27 cellular contexts compared by ENCODE assay signal in the genomic region with DNA sequence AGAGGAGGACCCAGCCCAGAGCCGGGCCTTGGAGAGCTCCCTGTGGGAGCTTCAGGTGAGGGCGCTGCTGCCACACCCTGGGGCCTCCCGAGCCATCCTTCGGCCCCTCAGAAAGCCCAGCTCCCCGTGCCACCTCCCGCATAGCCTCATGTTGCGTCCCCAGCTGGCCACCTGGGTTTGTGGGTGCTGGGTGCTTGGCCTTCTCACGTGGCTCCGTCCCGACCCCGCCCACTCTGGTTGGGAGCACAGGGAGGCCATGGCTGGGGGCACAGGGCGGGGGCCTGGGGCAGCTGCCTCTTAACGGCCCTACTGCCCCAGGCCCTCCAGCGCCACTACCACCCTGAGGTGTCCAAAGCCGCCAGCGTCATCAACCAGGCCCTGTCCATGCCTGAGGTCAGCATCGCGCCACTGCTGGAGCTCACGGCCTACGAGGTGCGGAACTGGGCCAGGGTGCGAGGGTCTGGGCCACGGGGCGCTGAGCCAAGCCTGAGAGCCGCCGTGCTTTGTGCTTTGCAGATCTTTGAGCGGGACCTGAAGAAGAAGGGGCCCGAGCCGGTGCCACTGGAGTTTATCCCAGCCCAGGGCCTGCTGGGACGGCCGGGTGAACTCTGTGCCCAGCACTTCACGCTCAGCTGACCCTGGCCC. TPM values are rescaled to one million over a fixed set of nuclear protein-coding genes. Genes with fewer than 3 reads are reported as not detected.
DNase-seq lines count a peak whose midpoint lies in the region; ATAC-seq, FAIRE-seq and TF ChIP-seq lines count a peak whose summit lies in the region.
"Had no signal": no experiment of that assay in that cellular context is flagged by ENCODE, and none has a peak within 500 bp of the region (broad histone marks: within the 10 kb centered on the region; RNA-seq: fewer than 3 reads in every experiment).

No MANE protein-coding gene starts in this region.

- POLR2A ChIA-PET in HepG2 (lab: Yijun Ruan, JAX) = no interaction called here
- POLR2A ChIA-PET in endothelial cell of umbilical vein (lab: Charles Lee) = no interaction called here

- no peak for TF ChIP-seq CTCF in right lobe of liver (IDR thresholded peaks at IDR 0.05)
- TF ChIP-seq CTCF in HepG2 (CRISPR knock-in tag; IDR thresholded peaks at IDR 0.05) = no peak
- TF ChIP-seq CTCF in endothelial cell of umbilical vein (IDR thresholded peaks at IDR 0.05; ENCODE audit: extremely low read depth in 1 of 2, insufficient read depth in 1 of 2, low read depth in 1 of 2, low read length in 2 of 2) = no peak
- no peak for TF ChIP-seq CTCF in nephron progenitor cell (IDR thresholded peaks at IDR 0.05)

- no peak overlapping the region for H3K4me3 ChIP-seq in right lobe of liver
- no peak overlapping the region for H3K4me3 ChIP-seq in HepG2 (replicated peaks in 1 of 3; ENCODE audit: insufficient read depth in 1 of 3, low read depth in 2 of 3, low read length in 3 of 3)
- H3K4me3 ChIP-seq in endothelial cell of umbilical vein (replicated peaks in 1 of 3; ENCODE audit: insufficient read depth in 1 of 3, low read depth in 1 of 3, low read length in 3 of 3) = no peak overlapping the region
- H3K4me3 ChIP-seq: BLaER1 treated with 17β-estradiol and CSF1 and Interleukin-3, amounts not matched to agents 10 nM and 100 nM; thoracic aorta; vagina had no signal

- H3K27ac Mint-ChIP-seq in nephron progenitor cell = no peak overlapping the region
- no peak overlapping the region for H3K27ac Mint-ChIP-seq in activated T-cell treated with anti-CD3 and anti-CD28 coated beads, Interleukin-2, amount 50 U/mL, for 24 hours
- H3K27ac Mint-ChIP-seq: naive thymus-derived CD8-positive, alpha-beta T cell had no signal

- H3K9ac ChIP-seq in HepG2 (ENCODE audit: insufficient read depth, low read depth, low read length) (no peak overlapping the region), endothelial cell of umbilical vein (replicated peaks; ENCODE audit: extremely low read depth, insufficient read depth, low read length) (no peak overlapping the region)
- H3K9ac ChIP-seq: BLaER1 treated with 17β-estradiol and CSF1 and Interleukin-3, amounts not matched to agents 10 nM and 100 nM had no signal

- in situ Hi-C loops in HepG2 (cut with HindIII; ENCODE audit: extremely low pct_ligation_motif_present, low pct_unique_long_range_greater_than_20kb) = no loop called here

- intact Hi-C loops in right lobe of liver (cut with DNase I) = loop anchor here (10.0 kb wide), 2 partner anchors 63 to 253 kb away; no protein-coding TSS in a partner anchor
- intact Hi-C loops in HepG2 (cut with micrococcal nuclease; ENCODE audit: unreplicated experiment) = no loop called here
- intact Hi-C loops in endothelial cell of umbilical vein (cut with micrococcal nuclease) = no loop called here

- peaks cover 3% of the 10 kb centered on the region; the same call in 1 of the 2 replicates for H4K20me1 ChIP-seq in HepG2 (ENCODE audit: insufficient read depth, low read length)
- H4K20me1 ChIP-seq in endothelial cell of umbilical vein (replicated peaks; ENCODE audit: control insufficient read depth, extremely low read depth, insufficient read depth, low read length) = no peaks in the 10 kb centered on the region

- H3K9me1 ChIP-seq in endothelial cell of umbilical vein (replicated peaks; ENCODE audit: control insufficient read depth, extremely low read depth, insufficient read depth, low read length) = no peaks in the 10 kb centered on the region

- H3K4me3 Mint-ChIP-seq in nephron progenitor cell = no peak overlapping the region
- no peak overlapping the region for H3K4me3 Mint-ChIP-seq in activated T-cell treated with anti-CD3 and anti-CD28 coated beads, Interleukin-2, amount 50 U/mL, for 24 hours
- H3K4me3 Mint-ChIP-seq: naive thymus-derived CD8-positive, alpha-beta T cell had no signal

- TF ChIP-seq EP300 in HepG2 (IDR thresholded peaks at IDR 0.05; ENCODE audit: low read depth in 2 of 2, low read length in 2 of 2) (no peak), HepG2 (CRISPR knock-in tag; IDR thresholded peaks at IDR 0.05; ENCODE audit: borderline replicate concordance) (no peak)

- H3K4me1 Mint-ChIP-seq in nephron progenitor cell = peaks cover 11% of the 10 kb centered on the region
- H3K4me1 Mint-ChIP-seq in activated T-cell treated with anti-CD3 and anti-CD28 coated beads, Interleukin-2, amount 50 U/mL, for 24 hours (ENCODE audit: low read depth) = peaks cover under 1% of the 10 kb centered on the region

- WGBS in right lobe of liver (ENCODE audit: insufficient coverage, low coverage, low lambda C conversion rate, missing lambda C conversion rate) = 84% methylated on average over 5 of the region's 32 CpGs
- 99% methylated on average over 14 of the region's 32 CpGs for WGBS in HepG2 (ENCODE audit: low lambda C conversion rate)

- no peaks in the 10 kb centered on the region for H3K79me2 ChIP-seq in HepG2 (ENCODE audit: insufficient read depth, low read length)
- no peaks in the 10 kb centered on the region for H3K79me2 ChIP-seq in endothelial cell of umbilical vein (ENCODE audit: control insufficient read depth, insufficient read depth, low read length)

- ATAC-seq in right lobe of liver (no peak), HepG2 (no peak), HG02571 (IDR thresholded peaks at IDR 0.05; ENCODE audit: unreplicated experiment) (no peak)
- ATAC-seq: naive thymus-derived CD8-positive, alpha-beta T cell; stimulated activated naive CD8-positive, alpha-beta T cell treated with anti-CD3 and anti-CD28 coated beads, Interleukin-15, Interleukin-2, amounts not matched to agents 100 U/mL and 50 U/mL, for 24 hours had no signal

- CTCF ChIA-PET in HepG2 (lab: Yijun Ruan, JAX; ENCODE audit: low intra/inter-chr PET ratio, low total read pairs) = no interaction called here
- CTCF ChIA-PET in endothelial cell of umbilical vein (lab: Charles Lee) = interaction anchor here (0.6 kb wide), 1 partner anchor 262 kb away, joined by 3 read pairs; no protein-coding TSS in a partner anchor

- H3K36me3 ChIP-seq in right lobe of liver = peaks cover 0 to 6% (median 0%) of the 10 kb centered on the region in 4 donors
- H3K36me3 ChIP-seq in HepG2 (replicated peaks in 1 of 2; ENCODE audit: control insufficient read depth in 1 of 2, insufficient read depth in 2 of 2, low read length in 2 of 2) = peaks cover 0 to 2% of the 10 kb centered on the region in 2 experiments; a peak in 1 of 5 replicates
- H3K36me3 ChIP-seq in endothelial cell of umbilical vein (ENCODE audit: control insufficient read depth in 2 of 2, extremely low read depth in 1 of 2, insufficient read depth in 2 of 2, low read length in 2 of 2) = peaks cover 0 to 6% of the 10 kb centered on the region in 2 experiments
- H3K36me3 ChIP-seq: thoracic aorta had no signal

- H3K27me3 Mint-ChIP-seq in nephron progenitor cell (ENCODE audit: low read depth, poor library complexity) = no peaks in the 10 kb centered on the region
- H3K27me3 Mint-ChIP-seq in activated T-cell treated with anti-CD3 and anti-CD28 coated beads, Interleukin-2, amount 50 U/mL, for 24 hours = no peaks in the 10 kb centered on the region
- H3K27me3 Mint-ChIP-seq: naive thymus-derived CD8-positive, alpha-beta T cell had no signal

- TF ChIP-seq RAD21 in HepG2 (CRISPR knock-in tag; IDR thresholded peaks at IDR 0.05) = no peak

- H2AFZ ChIP-seq in HepG2 (ENCODE audit: low read length) = no peak overlapping the region
- H2AFZ ChIP-seq in endothelial cell of umbilical vein (ENCODE audit: low read depth, low read length) = no peak overlapping the region

- DNase-seq in right lobe of liver (peak in 2 of 3 donors; percentile 19 to 52), HepG2 (ENCODE audit: low spot score) (no peak), endothelial cell of umbilical vein (ENCODE audit: low read depth, low spot score) (no peak), nephron progenitor cell (peak; percentile 5), NCI-H82 treated with DMSO at 0.1 percent for 48 hours (lab: John Stamatoyannopoulos, UW; ENCODE audit: unreplicated experiment) (no peak)
- no peak for DNase-seq in activated T-cell treated with anti-CD3 and anti-CD28 coated beads, Interleukin-2, amount 50 U/mL, for 24 hours
- DNase-seq: activated CD4-positive, alpha-beta T cell treated with anti-CD3 and anti-CD28 coated beads for 48 hours; activated CD8-positive, alpha-beta memory T cell treated with anti-CD3 and anti-CD28 coated beads for 24 hours; activated effector memory CD4-positive, alpha-beta T cell treated with Interleukin-2 at 50 U/mL for 16 hours; activated T-cell treated with anti-CD3 and anti-CD28 coated beads for 4 hours; central memory CD4-positive, alpha-beta T cell; Kasumi-1; MV-4-11; NCI-H1436 treated with DMSO at 0.1 percent for 48 hours; NCI-H2081 treated with DMSO at 0.1 percent for 48 hours; NCI-H2227 treated with DMSO at 0.1 percent for 48 hours; NCI-H526; NK-92 treated with Interleukin-12 subunit alpha and Interleukin-12 subunit beta, amount 100 ng/mL, for 24 hours; small intestine; stimulated activated CD4-positive, alpha-beta T cell treated with anti-CD3 and anti-CD28 coated beads, Interleukin-1b, Interleukin-23, amount 100 ng/mL, for 48 hours; stimulated activated naive CD8-positive, alpha-beta T cell treated with anti-CD3 and anti-CD28 coated beads, Interleukin-15, Interleukin-2, amounts not matched to agents 100 U/mL and 50 U/mL, for 24 hours had no signal

- peaks cover 4% of the 10 kb centered on the region for H3K36me3 Mint-ChIP-seq in nephron progenitor cell (ENCODE audit: low read depth)
- H3K36me3 Mint-ChIP-seq in activated T-cell treated with anti-CD3 and anti-CD28 coated beads, Interleukin-2, amount 50 U/mL, for 24 hours (ENCODE audit: low read depth) = peaks cover 19% of the 10 kb centered on the region

- H3K27ac ChIP-seq in right lobe of liver (no peak overlapping the region), HepG2 (ENCODE audit: extremely low read length, insufficient read depth, low read length) (no peak overlapping the region), endothelial cell of umbilical vein (ENCODE audit: insufficient read depth, low read depth, low read length) (no peak overlapping the region)
- H3K27ac ChIP-seq: BLaER1 treated with 17β-estradiol and CSF1 and Interleukin-3, amounts not matched to agents 10 nM and 100 nM; thoracic aorta; vagina had no signal

- dilution Hi-C loops in endothelial cell of umbilical vein (cut with MboI; ENCODE audit: extremely low pct_ligation_motif_present, low sequenced_read_pairs) = no loop called here

- no peaks in the 10 kb centered on the region for H3K9me3 Mint-ChIP-seq in nephron progenitor cell
- H3K9me3 Mint-ChIP-seq in activated T-cell treated with anti-CD3 and anti-CD28 coated beads, Interleukin-2, amount 50 U/mL, for 24 hours = no peaks in the 10 kb centered on the region
- H3K9me3 Mint-ChIP-seq: naive thymus-derived CD8-positive, alpha-beta T cell had no signal

- H3K4me2 ChIP-seq in HepG2 (ENCODE audit: low read depth, low read length) (no peak overlapping the region), endothelial cell of umbilical vein (ENCODE audit: insufficient read depth, low read length) (no peak overlapping the region)
- H3K4me2 ChIP-seq: BLaER1 treated with 17β-estradiol and CSF1 and Interleukin-3, amounts not matched to agents 10 nM and 100 nM had no signal

- peaks cover 0 to 4% (median 0%) of the 10 kb centered on the region in 4 donors for H3K4me1 ChIP-seq in right lobe of liver
- H3K4me1 ChIP-seq in HepG2 (ENCODE audit: insufficient read depth, low read length) = peaks cover 14% of the 10 kb centered on the region
- no peaks in the 10 kb centered on the region for H3K4me1 ChIP-seq in endothelial cell of umbilical vein (ENCODE audit: control insufficient read depth, extremely low read depth, insufficient read depth, low read length)

- BruUV-seq in HepG2 (replicated peaks; lab: Mats Ljungman, UMichigan) (no TSS peak), endothelial cell of umbilical vein (replicated peaks; lab: Mats Ljungman, UMichigan) (TSS peak; percentile 40)

- no peak for FAIRE-seq in HepG2 (lab: Jason Lieb, UNC)
- FAIRE-seq in endothelial cell of umbilical vein (lab: Jason Lieb, UNC) = no peak
- FAIRE-seq: islet of Langerhans, small intestine had no signal

- no peak for TF ChIP-seq POLR2A in right lobe of liver (IDR thresholded peaks at IDR 0.05)
- no peak for TF ChIP-seq POLR2A in HepG2 (IDR thresholded peaks at IDR 0.05; ENCODE audit: insufficient read depth in 1 of 2, low read depth in 2 of 2, low read length in 2 of 2)
- TF ChIP-seq POLR2A in endothelial cell of umbilical vein (IDR thresholded peaks at IDR 0.05; ENCODE audit: low read depth, low read length) = no peak

- H3K9me3 ChIP-seq in right lobe of liver = no peaks in the 10 kb centered on the region
- H3K9me3 ChIP-seq in HepG2 (ENCODE audit: low read length) = no peaks in the 10 kb centered on the region
- no peaks in the 10 kb centered on the region for H3K9me3 ChIP-seq in endothelial cell of umbilical vein (replicated peaks; ENCODE audit: control insufficient read depth, insufficient read depth, low read length)
- H3K9me3 ChIP-seq: thoracic aorta, vagina had no signal

- H3K27me3 ChIP-seq in right lobe of liver = no peaks in the 10 kb centered on the region
- no peaks in the 10 kb centered on the region for H3K27me3 ChIP-seq in HepG2 (ENCODE audit: control insufficient read depth in 1 of 2, insufficient read depth in 2 of 2, low read length in 2 of 2)
- no peaks in the 10 kb centered on the region for H3K27me3 ChIP-seq in endothelial cell of umbilical vein (ENCODE audit: control insufficient read depth in 2 of 2, insufficient read depth in 2 of 2, low read length in 2 of 2)
- H3K27me3 ChIP-seq: BLaER1 treated with 17β-estradiol and CSF1 and Interleukin-3, amounts not matched to agents 10 nM and 100 nM; vagina had no signal

RNA-seq across cellular contexts. Expression of gene NOC4L, which starts 7.6 kb away (rescaled TPM):
- total RNA-seq in right lobe of liver = 1 to 10 TPM; 7.4 to 9.7 (median 8.3) TPM
- 12.1 and 14.6 TPM in 2 replicates for total RNA-seq in HepG2 (2016; rRNA removed; fragmentation: Illumina TruSeq; extraction: Trizol)
- total RNA-seq in HepG2 (2016; cell fraction: cytosol; rRNA removed; fragmentation: Illumina TruSeq; extraction: Trizol; ENCODE audit: low read depth) = 7.5 and 7.6 TPM in 2 replicates
- total RNA-seq in HepG2 (2016; cell fraction: insoluble cytoplasmic fraction; rRNA removed; fragmentation: Illumina TruSeq; extraction: Trizol) = 9.2 and 14.5 TPM in 2 replicates
- 8.8 and 9.0 TPM in 2 replicates for total RNA-seq in HepG2 (2016; cell fraction: membrane; rRNA removed; fragmentation: Illumina TruSeq; extraction: Trizol)
- total RNA-seq in HepG2 (2016; cell fraction: nucleus; rRNA removed; fragmentation: Illumina TruSeq; extraction: Trizol) = 9.0 and 10.7 TPM in 2 replicates
- 4.3 and 4.6 TPM in 2 replicates for polyA plus RNA-seq in HepG2 (2011; rRNA removed)
- polyA plus RNA-seq in HepG2 (2011; cell fraction: cytosol; rRNA removed) = 2.7 and 4.4 TPM in 2 replicates
- 14.6 and 21.3 TPM in 2 replicates for polyA plus RNA-seq in HepG2 (2011; cell fraction: nucleus; rRNA removed)
- polyA plus RNA-seq in HepG2 (2012) = 7.9 and 11.5 TPM in 2 replicates
- polyA plus RNA-seq in HepG2 (2016; cell fraction: cytosol; fragmentation: Illumina TruSeq; extraction: Trizol; ENCODE audit: low read depth) = 11.7 and 12.8 TPM in 2 replicates
- polyA plus RNA-seq in HepG2 (2016; cell fraction: insoluble cytoplasmic fraction; fragmentation: Illumina TruSeq; extraction: Trizol; ENCODE audit: low read depth) = 14.6 and 19.7 TPM in 2 replicates
- polyA plus RNA-seq in HepG2 (2016; cell fraction: membrane; fragmentation: Illumina TruSeq; extraction: Trizol; ENCODE audit: low read depth) = 9.3 and 11.4 TPM in 2 replicates
- polyA plus RNA-seq in HepG2 (2016; cell fraction: nucleus; fragmentation: Illumina TruSeq; extraction: Trizol; ENCODE audit: insufficient read depth, low read depth) = 25.5 and 25.9 TPM in 2 replicates
- polyA minus RNA-seq in HepG2 (2011; rRNA and poly(A)+ RNA removed; ENCODE audit: low replicate concordance) = 5.3 and 10.2 TPM in 2 replicates
- polyA minus RNA-seq in HepG2 (2011; cell fraction: cytosol; rRNA and poly(A)+ RNA removed) = 4.2 and 4.3 TPM in 2 replicates
- 2.7 and 3.7 TPM in 2 replicates for polyA minus RNA-seq in HepG2 (2011; cell fraction: nucleus; rRNA and poly(A)+ RNA removed)
- 28.0 and 29.4 TPM in 2 replicates for total RNA-seq in endothelial cell of umbilical vein
- polyA plus RNA-seq in endothelial cell of umbilical vein = 19.4 and 20.7 TPM in 2 replicates
- 11.6 and 11.8 TPM in 2 replicates for polyA plus RNA-seq in endothelial cell of umbilical vein (2011; cell fraction: cytosol; rRNA removed)
- polyA plus RNA-seq in endothelial cell of umbilical vein (2011; cell fraction: nucleus; rRNA removed) = 14.6 and 15.6 TPM in 2 replicates
- 18.8 and 21.7 TPM in 2 replicates for polyA plus RNA-seq in endothelial cell of umbilical vein (2012)
- 4.6 and 6.2 TPM in 2 replicates for polyA minus RNA-seq in endothelial cell of umbilical vein
- polyA minus RNA-seq in endothelial cell of umbilical vein (2011; cell fraction: cytosol; rRNA and poly(A)+ RNA removed) = 14.8 TPM
- polyA minus RNA-seq in endothelial cell of umbilical vein (2011; cell fraction: nucleus; rRNA and poly(A)+ RNA removed) = 2.7 and 5.1 TPM in 2 replicates

RNA-seq across cellular contexts. Expression of gene DDX51, which starts 7.8 kb away (rescaled TPM):
- total RNA-seq in right lobe of liver (1 to 10 TPM; 4.2 to 9.0 (median 5.2) TPM), HepG2 (2016; rRNA removed; fragmentation: Illumina TruSeq; extraction: Trizol) (3.5 and 10.1 TPM in 2 replicates), endothelial cell of umbilical vein (23.5 and 27.2 TPM in 2 replicates)
- total RNA-seq in HepG2 (2016; cell fraction: cytosol; rRNA removed; fragmentation: Illumina TruSeq; extraction: Trizol; ENCODE audit: low read depth) = 3.5 and 3.6 TPM in 2 replicates
- 2.7 and 9.3 TPM in 2 replicates for total RNA-seq in HepG2 (2016; cell fraction: insoluble cytoplasmic fraction; rRNA removed; fragmentation: Illumina TruSeq; extraction: Trizol)
- total RNA-seq in HepG2 (2016; cell fraction: membrane; rRNA removed; fragmentation: Illumina TruSeq; extraction: Trizol) = 2.5 and 3.2 TPM in 2 replicates
- 9.6 and 14.3 TPM in 2 replicates for total RNA-seq in HepG2 (2016; cell fraction: nucleus; rRNA removed; fragmentation: Illumina TruSeq; extraction: Trizol)
- polyA plus RNA-seq in HepG2 (2011; rRNA removed) (10.1 and 11.6 TPM in 2 replicates), endothelial cell of umbilical vein (10.9 and 11.4 TPM in 2 replicates)
- polyA plus RNA-seq in HepG2 (2011; cell fraction: cytosol; rRNA removed) = 3.4 and 4.5 TPM in 2 replicates
- polyA plus RNA-seq in HepG2 (2011; cell fraction: nucleus; rRNA removed) = 66.0 and 70.7 TPM in 2 replicates
- 9.1 and 11.4 TPM in 2 replicates for polyA plus RNA-seq in HepG2 (2012)
- 0.85 and 1.1 TPM in 2 replicates for polyA plus RNA-seq in HepG2 (2016; cell fraction: cytosol; fragmentation: Illumina TruSeq; extraction: Trizol; ENCODE audit: low read depth)
- polyA plus RNA-seq in HepG2 (2016; cell fraction: insoluble cytoplasmic fraction; fragmentation: Illumina TruSeq; extraction: Trizol; ENCODE audit: low read depth) = 4.4 and 5.8 TPM in 2 replicates
- 1.2 and 2.1 TPM in 2 replicates for polyA plus RNA-seq in HepG2 (2016; cell fraction: membrane; fragmentation: Illumina TruSeq; extraction: Trizol; ENCODE audit: low read depth)
- polyA plus RNA-seq in HepG2 (2016; cell fraction: nucleus; fragmentation: Illumina TruSeq; extraction: Trizol; ENCODE audit: insufficient read depth, low read depth) = 41.8 and 50.5 TPM in 2 replicates
- polyA minus RNA-seq in HepG2 (2011; rRNA and poly(A)+ RNA removed; ENCODE audit: low replicate concordance) = 10.7 and 19.6 TPM in 2 replicates
- polyA minus RNA-seq in HepG2 (2011; cell fraction: cytosol; rRNA and poly(A)+ RNA removed) = 3.3 and 4.1 TPM in 2 replicates
- polyA minus RNA-seq in HepG2 (2011; cell fraction: nucleus; rRNA and poly(A)+ RNA removed) = 14.7 and 15.7 TPM in 2 replicates
- polyA plus RNA-seq in endothelial cell of umbilical vein (2011; cell fraction: cytosol; rRNA removed) = 10.2 and 13.6 TPM in 2 replicates
- 50.7 and 55.5 TPM in 2 replicates for polyA plus RNA-seq in endothelial cell of umbilical vein (2011; cell fraction: nucleus; rRNA removed)
- 16.9 and 19.1 TPM in 2 replicates for polyA plus RNA-seq in endothelial cell of umbilical vein (2012)
- polyA minus RNA-seq in endothelial cell of umbilical vein = 5.1 and 9.6 TPM in 2 replicates
- polyA minus RNA-seq in endothelial cell of umbilical vein (2011; cell fraction: cytosol; rRNA and poly(A)+ RNA removed) = 14.8 TPM
- polyA minus RNA-seq in endothelial cell of umbilical vein (2011; cell fraction: nucleus; rRNA and poly(A)+ RNA removed) = 9.8 and 19.6 TPM in 2 replicates

Comparison
In these comparisons a context has a peak if more than half of its experiments do, and no peak if none do; other contexts are left out.
1. DNase-seq: peak in right lobe of liver (2 of 3) and nephron progenitor cell (single experiment); none in HepG2 (single experiment), endothelial cell of umbilical vein (single experiment), NCI-H82 treated with DMSO at 0.1 percent for 48 hours (single experiment) and activated T-cell treated with anti-CD3 and anti-CD28 coated beads, Interleukin-2, amount 50 U/mL, for 24 hours (single experiment).
2. intact Hi-C loops: an anchor here in right lobe of liver (10.0 kb wide); none called in HepG2 and endothelial cell of umbilical vein.